Comparison of ENCODE assay signal across 10 cellular contexts in genomic region chr10:71548494-71548846, GRCh38.
DNase-seq lines count a peak whose midpoint lies in the region; ATAC-seq, FAIRE-seq and TF ChIP-seq lines count a peak whose summit lies in the region.
"Had no signal": no experiment of that assay in that cellular context is flagged by ENCODE, and none has a peak within 500 bp of the region (broad histone marks: within the 10 kb centered on the region; RNA-seq: fewer than 3 reads in every experiment).

No MANE protein-coding gene starts in this region.

- H3K4me1 ChIP-seq in SJCRH30: peaks cover 9% of the 10 kb centered on the region; the same call in 1 of the 2 replicates

- no peaks in the 10 kb centered on the region for H3K27me3 ChIP-seq in SJCRH30

- no peaks in the 10 kb centered on the region for H3K9me3 ChIP-seq in SJCRH30 (replicated peaks)
- H3K9me3 ChIP-seq: thoracic aorta had no signal

- TF ChIP-seq POLR2A in GM12891 (IDR thresholded peaks at IDR 0.05; ENCODE audit: low read depth, low read length): no peak

- H3K36me3 ChIP-seq in SJCRH30: no peaks in the 10 kb centered on the region
- H3K36me3 ChIP-seq: thoracic aorta had no signal

- H3K4me3 ChIP-seq in SJCRH30: no peak overlapping the region
- no peak overlapping the region for H3K4me3 ChIP-seq in fibroblast of villous mesenchyme (ENCODE audit: low read depth, low read length)

- H3K27ac ChIP-seq in SJCRH30: peak overlapping the region; percentile 20; the same call in 1 of the 2 replicates
- H3K27ac ChIP-seq: thoracic aorta had no signal

- TF ChIP-seq CTCF in fibroblast of villous mesenchyme (IDR thresholded peaks at IDR 0.05; ENCODE audit: insufficient read depth, low read depth, low read length): peak; percentile 23

- DNase-seq in A172 (ENCODE audit: low spot score): peak; percentile 34
- DNase-seq in GM12891 (ENCODE audit: insufficient read length, low spot score): peak; percentile 47
- DNase-seq in SJCRH30: peak; percentile 59 to 60
- DNase-seq in fibroblast of villous mesenchyme (ENCODE audit: low read depth): no peak
- no peak for DNase-seq in stimulated activated CD4-positive, alpha-beta T cell treated with anti-CD3 and anti-CD28 coated beads, Interleukin-4, amount 100 ng/mL, for 4 hours
- DNase-seq: NCI-H1436 had no signal

- ATAC-seq in HG03108 (IDR thresholded peaks at IDR 0.05; ENCODE audit: unreplicated experiment) (no peak), GM18502 (IDR thresholded peaks at IDR 0.05; ENCODE audit: poor library complexity, unreplicated experiment) (no peak), GM21737 (IDR thresholded peaks at IDR 0.05; ENCODE audit: unreplicated experiment) (no peak)

- peak; percentile 5 for FAIRE-seq in GM12891 (lab: Jason Lieb, UNC)

TF ChIP-seq in GM12891, 5 proteins besides CTCF, POLR2A, EP300 and RAD21:
- no peak for TF ChIP-seq TAF1 (IDR thresholded peaks at IDR 0.05; ENCODE audit: low read depth, low read length)
- TF ChIP-seq PAX5 (IDR thresholded peaks at IDR 0.05; ENCODE audit: insufficient read depth, low read length, severe bottlenecking): no peak
- no peak for TF ChIP-seq POU2F2 (IDR thresholded peaks at IDR 0.05; ENCODE audit: low read depth, low read length)
- no peak for TF ChIP-seq POLR2AphosphoS5 (IDR thresholded peaks at IDR 0.05; ENCODE audit: low read depth, low read length)
- no peak for TF ChIP-seq SPI1 (IDR thresholded peaks at IDR 0.05; ENCODE audit: low read depth, low read length)

Comparison
In these comparisons a context has a peak if more than half of its experiments do, and no peak if none do; other contexts are left out.
1. DNase-seq: peak in A172 (single experiment), GM12891 (single experiment) and SJCRH30 (2 of 2); none in fibroblast of villous mesenchyme (single experiment) and stimulated activated CD4-positive, alpha-beta T cell treated with anti-CD3 and anti-CD28 coated beads, Interleukin-4, amount 100 ng/mL, for 4 hours (0 of 2).